In the genomic region with DNA sequence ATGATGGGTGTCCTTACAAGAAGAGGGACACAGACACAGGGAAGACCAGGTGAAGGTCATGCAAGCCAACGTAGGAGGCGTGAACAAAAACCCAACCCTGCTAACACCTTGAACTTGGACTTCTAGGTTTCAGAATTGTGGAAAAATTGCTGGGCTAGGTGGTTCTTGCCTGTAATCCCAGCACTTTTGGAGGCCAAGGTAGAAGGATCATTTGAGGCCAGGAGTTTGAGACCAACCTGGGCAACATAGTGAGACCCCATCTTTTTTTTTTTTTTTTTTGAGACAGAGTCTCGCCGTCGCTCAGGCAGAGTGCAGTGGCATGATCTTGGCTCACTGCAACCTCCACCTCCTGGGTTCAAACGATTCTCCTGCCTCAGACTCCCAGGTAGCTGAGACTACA, we compare ENCODE assay signal across 1 cellular context. TPM values are rescaled to one million over a fixed set of nuclear protein-coding genes. Genes with fewer than 3 reads are reported as not detected.
"Had no signal": no experiment of that assay in that cellular context is flagged by ENCODE, and none has a peak within 500 bp of the region (broad histone marks: within the 10 kb centered on the region; RNA-seq: fewer than 3 reads in every experiment).

No MANE protein-coding gene starts in this region.

RNA-seq across cellular contexts. Expression of gene MGAT5B, which starts 25.1 kb away (rescaled TPM):
- total RNA-seq: left lobe of liver had no signal
